In the genomic region with DNA sequence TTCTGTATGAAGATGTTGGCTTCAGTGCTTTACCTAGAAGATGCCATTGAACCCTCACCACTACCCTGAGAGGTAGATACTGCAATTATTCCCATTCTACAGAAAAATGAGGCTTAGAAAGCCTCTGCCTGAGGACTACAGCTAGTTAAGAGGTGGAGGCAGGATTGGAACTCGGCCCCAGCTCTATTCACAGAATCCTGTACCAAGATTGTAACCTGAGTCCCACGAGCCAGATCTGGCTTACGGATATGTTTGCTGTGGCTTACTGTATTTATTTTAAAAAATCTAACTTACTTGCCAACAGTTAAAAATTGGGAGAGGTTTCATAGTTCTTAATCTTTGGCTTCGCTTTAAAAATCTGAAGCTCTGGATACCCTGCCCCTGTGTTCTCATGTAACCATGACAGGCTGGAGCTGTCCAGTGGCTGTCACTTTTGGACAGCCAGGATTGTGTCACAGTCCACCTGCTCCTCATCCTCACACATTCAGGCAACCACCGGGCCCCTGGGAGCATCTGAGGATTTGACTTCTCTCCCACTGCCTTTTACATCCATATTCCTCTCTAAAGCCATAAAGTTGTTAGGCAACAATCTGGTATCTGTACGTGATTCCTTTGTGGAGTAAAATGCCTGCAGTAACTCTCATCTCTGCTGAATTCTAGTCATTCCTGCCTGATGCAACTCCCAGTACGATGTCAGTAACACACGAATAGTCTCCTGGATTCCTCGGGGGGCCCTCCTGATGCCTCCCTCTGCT, we compare ENCODE assay signal across 17 cellular contexts.
A peak's percentile ranks its signal among the peaks of the same experiment; 100 is the strongest.
DNase-seq lines count a peak whose midpoint lies in the region; ATAC-seq and TF ChIP-seq lines count a peak whose summit lies in the region.
"Had no signal": no experiment of that assay in that cellular context is flagged by ENCODE, and none has a peak within 500 bp of the region (broad histone marks: within the 10 kb centered on the region; RNA-seq: fewer than 3 reads in every experiment).

No MANE protein-coding gene starts in this region.

- no peak for ATAC-seq in activated naive CD8-positive, alpha-beta T cell treated with anti-CD3 and anti-CD28 coated beads, Interleukin-2, amount 50 U/mL, for 24 hours
- ATAC-seq: activated CD8-positive, alpha-beta T cell treated with anti-CD3 and anti-CD28 coated beads for 36 hours; stimulated activated naive CD8-positive, alpha-beta T cell treated with anti-CD3 and anti-CD28 coated beads, Interleukin-15, amount 100 ng/mL, for 72 hours had no signal

- no peak overlapping the region for H3K4me3 ChIP-seq in adipocyte (ENCODE audit: low read length)
- H3K4me3 ChIP-seq in fibroblast of the aortic adventitia (ENCODE audit: low read depth, low read length): no peak overlapping the region
- H3K4me3 ChIP-seq in mesodermal cell (ENCODE audit: extremely low read depth, insufficient read depth, low read length, poor library complexity, severe bottlenecking): no peak overlapping the region
- no peak overlapping the region for H3K4me3 ChIP-seq in SJCRH30
- H3K4me3 ChIP-seq: HAP-1, SJSA1, skin epidermis had no signal

- H3K4me1 ChIP-seq in adipocyte (ENCODE audit: control insufficient read depth, insufficient read depth, low read length) (peaks cover 27% of the 10 kb centered on the region), mesodermal cell (ENCODE audit: control insufficient read depth, insufficient read depth, low read length, poor library complexity, severe bottlenecking) (no peaks in the 10 kb centered on the region), SJCRH30 (no peaks in the 10 kb centered on the region)
- H3K4me1 ChIP-seq: SJSA1 had no signal

- H3K9me3 ChIP-seq in adipocyte (ENCODE audit: control insufficient read depth, low read length) (no peaks in the 10 kb centered on the region), mesodermal cell (ENCODE audit: control insufficient read depth, low read length) (no peaks in the 10 kb centered on the region), SJCRH30 (replicated peaks) (no peaks in the 10 kb centered on the region)
- H3K9me3 ChIP-seq: HAP-1, SJSA1 had no signal

- peak overlapping the region; percentile 30 for H3K9ac ChIP-seq in adipocyte (ENCODE audit: low read length)

- no peaks in the 10 kb centered on the region for H3K36me3 Mint-ChIP-seq in activated naive CD8-positive, alpha-beta T cell treated with anti-CD3 and anti-CD28 coated beads, Interleukin-2, amount 50 U/mL, for 24 hours (ENCODE audit: low read depth)

- peaks cover 10% of the 10 kb centered on the region for H3K27me3 Mint-ChIP-seq in activated naive CD8-positive, alpha-beta T cell treated with anti-CD3 and anti-CD28 coated beads, Interleukin-2, amount 50 U/mL, for 24 hours
- H3K27me3 Mint-ChIP-seq: activated CD8-positive, alpha-beta T cell treated with anti-CD3 and anti-CD28 coated beads for 36 hours had no signal

- peaks cover 2% of the 10 kb centered on the region for H3K9me3 Mint-ChIP-seq in activated naive CD8-positive, alpha-beta T cell treated with anti-CD3 and anti-CD28 coated beads, Interleukin-2, amount 50 U/mL, for 24 hours
- H3K9me3 Mint-ChIP-seq: activated CD8-positive, alpha-beta T cell treated with anti-CD3 and anti-CD28 coated beads for 36 hours had no signal

- H3K4me3 Mint-ChIP-seq in activated naive CD8-positive, alpha-beta T cell treated with anti-CD3 and anti-CD28 coated beads, Interleukin-2, amount 50 U/mL, for 24 hours: no peak overlapping the region
- H3K4me3 Mint-ChIP-seq: activated CD8-positive, alpha-beta T cell treated with anti-CD3 and anti-CD28 coated beads for 36 hours; stimulated activated naive CD8-positive, alpha-beta T cell treated with anti-CD3 and anti-CD28 coated beads, Interleukin-15, amount 100 ng/mL, for 72 hours had no signal

- WGBS in mesodermal cell (ENCODE audit: insufficient coverage in 2 of 2), 2 experiments: 71 to 72% methylated on average over 6 to 7 of the region's 9 CpGs

- H3K27me3 ChIP-seq in adipocyte (replicated peaks; ENCODE audit: control insufficient read depth, insufficient read depth, low read length) (peaks cover 7% of the 10 kb centered on the region), SJCRH30 (0 out of 2 replicates have a peak, but pooled peaks cover 3% of the 10 kb centered on the region)
- H3K27me3 ChIP-seq: SJSA1 had no signal

- H3K27ac ChIP-seq in mesodermal cell (ENCODE audit: low read depth, low read length, severe bottlenecking): peak overlapping the region; percentile 62
- no peak overlapping the region for H3K27ac ChIP-seq in SJCRH30
- H3K27ac ChIP-seq: SJSA1, skin epidermis had no signal

- DNase-seq in AG08395 (ENCODE audit: low spot score) (peak; percentile 16), adipocyte (ENCODE audit: low read depth) (peak; percentile 66), fibroblast of the aortic adventitia (ENCODE audit: low read depth) (peak; percentile 96), NCI-H2171 (lab: John Stamatoyannopoulos, UW) (no peak), SJCRH30 (no peak)
- DNase-seq in NK-92 treated with Interleukin-12 subunit alpha and Interleukin-12 subunit beta, amount 100 ng/mL, for 24 hours (lab: John Stamatoyannopoulos, UW): no peak
- no peak for DNase-seq in activated naive CD8-positive, alpha-beta T cell treated with anti-CD3 and anti-CD28 coated beads, Interleukin-2, amount 50 U/mL, for 24 hours
- DNase-seq: activated CD8-positive, alpha-beta T cell treated with anti-CD3 and anti-CD28 coated beads for 36 hours; activated effector memory CD4-positive, alpha-beta T cell treated with Interleukin-2 at 50 U/mL for 16 hours; DMS 273 treated with DMSO at 0.1 percent for 48 hours; hypothalamus; NCI-H2081; stimulated activated naive CD8-positive, alpha-beta T cell treated with anti-CD3 and anti-CD28 coated beads, Interleukin-15, amount 100 ng/mL, for 72 hours had no signal

- no peaks in the 10 kb centered on the region for H3K4me1 Mint-ChIP-seq in activated naive CD8-positive, alpha-beta T cell treated with anti-CD3 and anti-CD28 coated beads, Interleukin-2, amount 50 U/mL, for 24 hours
- H3K4me1 Mint-ChIP-seq: stimulated activated naive CD8-positive, alpha-beta T cell treated with anti-CD3 and anti-CD28 coated beads, Interleukin-15, amount 100 ng/mL, for 72 hours had no signal

- TF ChIP-seq CTCF in fibroblast of the aortic adventitia (IDR thresholded peaks at IDR 0.05; ENCODE audit: insufficient read depth, low read length): no peak

- H3K36me3 ChIP-seq in adipocyte (ENCODE audit: control insufficient read depth, insufficient read depth, low read length, severe bottlenecking) (no peaks in the 10 kb centered on the region), mesodermal cell (ENCODE audit: control insufficient read depth, insufficient read depth, low read length) (no peaks in the 10 kb centered on the region), SJCRH30 (no peaks in the 10 kb centered on the region)
- H3K36me3 ChIP-seq: HAP-1, SJSA1 had no signal

- no peak overlapping the region for H3K27ac Mint-ChIP-seq in activated naive CD8-positive, alpha-beta T cell treated with anti-CD3 and anti-CD28 coated beads, Interleukin-2, amount 50 U/mL, for 24 hours
- H3K27ac Mint-ChIP-seq: activated CD8-positive, alpha-beta T cell treated with anti-CD3 and anti-CD28 coated beads for 36 hours had no signal

Comparison
In these comparisons a context has a peak if more than half of its experiments do, and no peak if none do; other contexts are left out.
1. DNase-seq: peak in AG08395 (single experiment), adipocyte (single experiment) and fibroblast of the aortic adventitia (single experiment); none in NK-92 treated with Interleukin-12 subunit alpha and Interleukin-12 subunit beta, amount 100 ng/mL, for 24 hours (single experiment), NCI-H2171 (single experiment), SJCRH30 (0 of 2) and activated naive CD8-positive, alpha-beta T cell treated with anti-CD3 and anti-CD28 coated beads, Interleukin-2, amount 50 U/mL, for 24 hours (single experiment).